ENCODE assay signal across 8 cellular contexts in the genomic region with DNA sequence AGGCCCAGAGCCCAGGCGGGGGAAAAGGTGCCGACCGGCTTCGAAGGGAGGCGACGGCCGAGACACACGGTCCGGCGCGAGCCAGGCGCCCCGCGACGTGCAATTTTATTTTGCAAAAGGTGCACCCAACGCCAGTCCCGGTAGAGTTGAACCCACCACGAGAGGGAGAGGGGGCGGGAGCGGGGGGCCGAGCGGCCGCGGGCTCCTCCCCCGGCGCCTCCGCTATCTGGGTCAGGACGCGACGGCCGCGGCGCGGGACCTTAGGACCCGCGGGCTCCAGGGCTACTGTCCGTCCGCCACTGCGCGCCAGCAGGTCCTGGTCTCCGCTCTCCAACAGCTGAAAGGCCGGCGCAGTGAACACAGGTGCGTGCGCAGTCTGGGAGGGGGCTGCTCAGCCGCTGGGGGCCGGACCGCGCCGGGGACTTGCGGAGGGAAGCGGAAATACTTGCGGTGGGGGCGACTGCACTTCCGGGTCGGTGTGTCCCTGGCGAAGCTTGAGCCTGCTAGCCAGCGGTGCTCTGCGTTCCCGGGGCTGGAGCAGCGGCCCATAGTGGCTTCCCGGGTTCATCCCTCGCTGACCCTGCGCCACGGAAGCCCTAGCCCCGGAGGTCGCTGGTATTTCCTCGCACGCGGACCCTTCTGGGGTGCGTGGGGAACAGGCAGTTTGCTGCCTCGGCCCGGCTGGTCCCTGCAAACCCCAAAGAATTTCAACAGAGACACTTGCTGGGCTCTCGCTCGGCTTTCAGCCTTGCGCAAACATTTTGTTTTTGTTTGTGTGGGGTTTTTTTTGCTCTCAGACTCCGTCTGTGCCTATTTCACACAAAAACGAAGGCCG. TPM values are rescaled to one million over a fixed set of nuclear protein-coding genes. Genes with fewer than 3 reads are reported as not detected.
DNase-seq lines count a peak whose midpoint lies in the region; ATAC-seq and TF ChIP-seq lines count a peak whose summit lies in the region.

RMDN2 (plus strand) TSS at position 225 of the 835 bp plus-strand sequence. CDS start 3,991 bp downstream, outside the sequence.

- H3K79me2 ChIP-seq in KMS-11 (ENCODE audit: insufficient read depth, low read depth) = peaks cover 5% of the 10 kb centered on the region; the same call in 1 of the 2 replicates

- peak within 1 kb of the TSS; percentile 93 for H2AFZ ChIP-seq in KMS-11 (ENCODE audit: low read depth)

- peaks cover 13% of the 10 kb centered on the region for H3K4me1 ChIP-seq in KMS-11 (ENCODE audit: low read depth, poor library complexity, severe bottlenecking)

- peak within 1 kb of the TSS; percentile 92 for H3K4me2 ChIP-seq in KMS-11

- H3K27ac ChIP-seq in KMS-11 = peak within 1 kb of the TSS; percentile 88
- H3K27ac ChIP-seq in RWPE1 = peak within 1 kb of the TSS; percentile 92

- POLR2A ChIA-PET in RWPE1 (lab: Yijun Ruan, JAX; ENCODE audit: low non-redundant PET) = interaction anchor here (1.0 kb wide), 1 partner anchor 173 kb away, joined by 3 read pairs; no protein-coding TSS in a partner anchor

- CTCF ChIA-PET in RWPE1 (lab: Yijun Ruan, JAX) = interaction anchor here (0.5 to 1.4 kb wide), 5 partner anchors 34 to 334 kb away, joined by 3 to 8 read pairs (median 5); no protein-coding TSS in a partner anchor

- H3K4me1 Mint-ChIP-seq in nephron = peaks cover 4% of the 10 kb centered on the region
- peaks cover 19% of the 10 kb centered on the region for H3K4me1 Mint-ChIP-seq in stimulated activated naive CD8-positive, alpha-beta T cell treated with anti-CD3 and anti-CD28 coated beads, Interleukin-15, Interleukin-2, amounts not matched to agents 100 ng/mL and 50 ng/mL, for 24 hours (ENCODE audit: low read depth)

- H3K4me3 ChIP-seq in KMS-11 (IDR thresholded peaks at IDR 0.05; ENCODE audit: insufficient read depth, low read depth, low read length) (peak within 1 kb of the TSS; percentile 55), fibroblast of the aortic adventitia (ENCODE audit: low read depth, low read length) (peak within 1 kb of the TSS; percentile 76)

- peak; percentile 80 for DNase-seq in DMS79 (lab: John Stamatoyannopoulos, UW)
- DNase-seq in RWPE1 (ENCODE audit: low spot score) = peak; percentile 85
- DNase-seq in activated T-helper 9 cell treated with anti-CD3 and anti-CD28 coated beads, Interleukin-2, amount 50 U/mL, for 16 hours (ENCODE audit: low read depth) = peak; percentile 66
- peak; percentile 86 for DNase-seq in fibroblast of the aortic adventitia (ENCODE audit: low read depth)

- H3K4me3 Mint-ChIP-seq in nephron = peak within 1 kb of the TSS; percentile 89 to 96 (median 93)
- H3K4me3 Mint-ChIP-seq in stimulated activated naive CD8-positive, alpha-beta T cell treated with anti-CD3 and anti-CD28 coated beads, Interleukin-15, Interleukin-2, amounts not matched to agents 100 ng/mL and 50 ng/mL, for 24 hours = peak within 1 kb of the TSS; percentile 91

- H3K9me3 Mint-ChIP-seq in nephron = no peaks in the 10 kb centered on the region
- H3K9me3 Mint-ChIP-seq in stimulated activated naive CD8-positive, alpha-beta T cell treated with anti-CD3 and anti-CD28 coated beads, Interleukin-15, Interleukin-2, amounts not matched to agents 100 ng/mL and 50 ng/mL, for 24 hours = no peaks in the 10 kb centered on the region

- H3K27me3 Mint-ChIP-seq in nephron (ENCODE audit: low read depth) = no peaks in the 10 kb centered on the region
- peaks cover 5% of the 10 kb centered on the region for H3K27me3 Mint-ChIP-seq in stimulated activated naive CD8-positive, alpha-beta T cell treated with anti-CD3 and anti-CD28 coated beads, Interleukin-15, Interleukin-2, amounts not matched to agents 100 ng/mL and 50 ng/mL, for 24 hours

- no peak for TF ChIP-seq CTCF in KMS-11 (conservative IDR thresholded peaks at IDR 0.05; ENCODE audit: low read depth, low read length)
- no peak for TF ChIP-seq CTCF in RWPE1 (conservative IDR thresholded peaks at IDR 0.05; ENCODE audit: low read depth)
- no peak for TF ChIP-seq CTCF in fibroblast of the aortic adventitia (IDR thresholded peaks at IDR 0.05; ENCODE audit: insufficient read depth, low read length)
- no peak for TF ChIP-seq CTCF in nephron (IDR thresholded peaks at IDR 0.05; ENCODE audit: unreplicated experiment in 3 of 3)

- peaks cover 6% of the 10 kb centered on the region for H3K36me3 Mint-ChIP-seq in nephron (ENCODE audit: low read depth)
- H3K36me3 Mint-ChIP-seq in stimulated activated naive CD8-positive, alpha-beta T cell treated with anti-CD3 and anti-CD28 coated beads, Interleukin-15, Interleukin-2, amounts not matched to agents 100 ng/mL and 50 ng/mL, for 24 hours (ENCODE audit: low read depth) = peaks cover 10% of the 10 kb centered on the region

- H3K27ac Mint-ChIP-seq in nephron = peak within 1 kb of the TSS; percentile 91 to 98 (median 96)
- H3K27ac Mint-ChIP-seq in stimulated activated naive CD8-positive, alpha-beta T cell treated with anti-CD3 and anti-CD28 coated beads, Interleukin-15, Interleukin-2, amounts not matched to agents 100 ng/mL and 50 ng/mL, for 24 hours = peak within 1 kb of the TSS; percentile 94

- no peaks in the 10 kb centered on the region for H3K27me3 ChIP-seq in KMS-11 (ENCODE audit: insufficient read depth, low read depth)

- H4K20me1 ChIP-seq in KMS-11 (ENCODE audit: insufficient read depth) = no peaks in the 10 kb centered on the region

- H3K9ac ChIP-seq in KMS-11 = peak within 1 kb of the TSS; percentile 90

- peak; percentile 92 for ATAC-seq in GM21723 (IDR thresholded peaks at IDR 0.05; ENCODE audit: unreplicated experiment)

- H3K36me3 ChIP-seq in KMS-11 (ENCODE audit: insufficient read depth) = no peaks in the 10 kb centered on the region

RNA-seq across cellular contexts. Expression of gene RMDN2, which starts in this region (rescaled TPM):
- 9.6 and 14.9 TPM in 2 replicates for total RNA-seq in fibroblast of the aortic adventitia (ENCODE audit: low replicate concordance)

Comparison
In these comparisons a context has a peak if more than half of its experiments do, and no peak if none do; other contexts are left out.
1. Peak in every context shown above with its lines: DNase-seq, ATAC-seq, H3K4me3 ChIP-seq and H3K27ac ChIP-seq.